1 cellular context compared by ENCODE assay signal in the genomic region with DNA sequence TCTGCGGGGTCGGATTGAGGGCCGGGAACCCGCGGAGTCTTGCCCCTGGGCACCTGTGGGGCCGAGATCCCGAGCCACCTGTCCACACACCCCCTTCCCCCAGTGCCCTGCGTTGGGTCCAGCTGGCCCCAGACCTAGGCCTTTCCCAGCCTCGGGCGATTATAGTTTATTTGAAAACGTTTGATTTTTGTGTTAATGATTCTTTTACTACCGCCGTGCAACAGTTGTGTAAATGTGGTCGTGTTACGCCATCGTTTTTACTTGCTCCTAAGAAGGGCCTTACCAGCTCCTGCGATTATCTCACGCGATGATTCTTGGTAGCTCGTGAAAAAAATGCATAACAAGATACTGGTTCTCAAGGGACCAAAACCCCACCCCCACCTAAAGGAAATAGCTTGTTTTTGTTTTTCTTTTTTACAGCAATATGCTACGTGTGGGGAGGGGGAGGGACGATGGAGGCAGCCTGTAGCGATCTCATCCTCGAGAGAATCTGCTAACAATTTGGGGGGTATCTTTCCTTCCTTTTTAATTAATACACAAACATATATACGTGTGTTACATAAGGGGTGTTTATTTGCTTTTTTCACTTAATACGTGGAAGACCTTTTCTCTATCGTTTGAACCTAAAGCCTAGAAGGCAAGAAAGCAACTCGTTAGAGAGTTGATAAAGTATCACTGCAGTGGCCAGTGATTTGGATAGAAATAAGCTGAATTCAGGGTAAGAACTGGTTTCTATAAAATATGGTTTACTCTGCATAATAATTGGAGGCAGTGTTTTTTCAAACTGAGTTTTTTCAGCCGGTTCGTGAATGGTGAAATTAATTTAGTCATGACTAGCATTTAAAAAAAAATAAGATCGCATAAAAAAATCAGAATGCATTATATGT.
A peak's percentile ranks its signal among the peaks of the same experiment; 100 is the strongest.
TF ChIP-seq lines count a peak whose summit lies in the region.

No MANE protein-coding gene starts in this region.

TF ChIP-seq in HepG2, 621 proteins besides CTCF, POLR2A, EP300 and RAD21 (continued from another document):
- TF ChIP-seq, protein P1, sequence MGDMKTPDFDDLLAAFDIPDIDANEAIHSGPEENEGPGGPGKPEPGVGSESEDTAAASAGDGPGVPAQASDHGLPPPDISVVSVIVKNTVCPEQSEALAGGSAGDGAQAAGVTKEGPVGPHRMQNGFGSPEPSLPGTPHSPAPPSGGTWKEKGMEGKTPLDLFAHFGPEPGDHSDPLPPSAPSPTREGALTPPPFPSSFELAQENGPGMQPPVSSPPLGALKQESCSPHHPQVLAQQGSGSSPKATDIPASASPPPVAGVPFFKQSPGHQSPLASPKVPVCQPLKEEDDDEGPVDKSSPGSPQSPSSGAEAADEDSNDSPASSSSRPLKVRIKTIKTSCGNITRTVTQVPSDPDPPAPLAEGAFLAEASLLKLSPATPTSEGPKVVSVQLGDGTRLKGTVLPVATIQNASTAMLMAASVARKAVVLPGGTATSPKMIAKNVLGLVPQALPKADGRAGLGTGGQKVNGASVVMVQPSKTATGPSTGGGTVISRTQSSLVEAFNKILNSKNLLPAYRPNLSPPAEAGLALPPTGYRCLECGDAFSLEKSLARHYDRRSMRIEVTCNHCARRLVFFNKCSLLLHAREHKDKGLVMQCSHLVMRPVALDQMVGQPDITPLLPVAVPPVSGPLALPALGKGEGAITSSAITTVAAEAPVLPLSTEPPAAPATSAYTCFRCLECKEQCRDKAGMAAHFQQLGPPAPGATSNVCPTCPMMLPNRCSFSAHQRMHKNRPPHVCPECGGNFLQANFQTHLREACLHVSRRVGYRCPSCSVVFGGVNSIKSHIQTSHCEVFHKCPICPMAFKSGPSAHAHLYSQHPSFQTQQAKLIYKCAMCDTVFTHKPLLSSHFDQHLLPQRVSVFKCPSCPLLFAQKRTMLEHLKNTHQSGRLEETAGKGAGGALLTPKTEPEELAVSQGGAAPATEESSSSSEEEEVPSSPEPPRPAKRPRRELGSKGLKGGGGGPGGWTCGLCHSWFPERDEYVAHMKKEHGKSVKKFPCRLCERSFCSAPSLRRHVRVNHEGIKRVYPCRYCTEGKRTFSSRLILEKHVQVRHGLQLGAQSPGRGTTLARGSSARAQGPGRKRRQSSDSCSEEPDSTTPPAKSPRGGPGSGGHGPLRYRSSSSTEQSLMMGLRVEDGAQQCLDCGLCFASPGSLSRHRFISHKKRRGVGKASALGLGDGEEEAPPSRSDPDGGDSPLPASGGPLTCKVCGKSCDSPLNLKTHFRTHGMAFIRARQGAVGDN (CRISPR knock-in tag; IDR thresholded peaks at IDR 0.05) = 0 out of 2 replicates have a peak, but pooled peaks have one; percentile 5
- TF ChIP-seq, protein P2, sequence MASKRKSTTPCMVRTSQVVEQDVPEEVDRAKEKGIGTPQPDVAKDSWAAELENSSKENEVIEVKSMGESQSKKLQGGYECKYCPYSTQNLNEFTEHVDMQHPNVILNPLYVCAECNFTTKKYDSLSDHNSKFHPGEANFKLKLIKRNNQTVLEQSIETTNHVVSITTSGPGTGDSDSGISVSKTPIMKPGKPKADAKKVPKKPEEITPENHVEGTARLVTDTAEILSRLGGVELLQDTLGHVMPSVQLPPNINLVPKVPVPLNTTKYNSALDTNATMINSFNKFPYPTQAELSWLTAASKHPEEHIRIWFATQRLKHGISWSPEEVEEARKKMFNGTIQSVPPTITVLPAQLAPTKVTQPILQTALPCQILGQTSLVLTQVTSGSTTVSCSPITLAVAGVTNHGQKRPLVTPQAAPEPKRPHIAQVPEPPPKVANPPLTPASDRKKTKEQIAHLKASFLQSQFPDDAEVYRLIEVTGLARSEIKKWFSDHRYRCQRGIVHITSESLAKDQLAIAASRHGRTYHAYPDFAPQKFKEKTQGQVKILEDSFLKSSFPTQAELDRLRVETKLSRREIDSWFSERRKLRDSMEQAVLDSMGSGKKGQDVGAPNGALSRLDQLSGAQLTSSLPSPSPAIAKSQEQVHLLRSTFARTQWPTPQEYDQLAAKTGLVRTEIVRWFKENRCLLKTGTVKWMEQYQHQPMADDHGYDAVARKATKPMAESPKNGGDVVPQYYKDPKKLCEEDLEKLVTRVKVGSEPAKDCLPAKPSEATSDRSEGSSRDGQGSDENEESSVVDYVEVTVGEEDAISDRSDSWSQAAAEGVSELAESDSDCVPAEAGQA (IDR thresholded peaks at IDR 0.05; ENCODE audit: low read depth) = no peak
- TF ChIP-seq, protein P2 (CRISPR knock-in tag; IDR thresholded peaks at IDR 0.05; ENCODE audit: borderline replicate concordance) = no peak
- 0 out of 2 replicates have a peak, but pooled peaks have one; percentile 5 for TF ChIP-seq ELF3 (CRISPR knock-in tag; IDR thresholded peaks at IDR 0.05)
- TF ChIP-seq ISX (CRISPR knock-in tag; conservative IDR thresholded peaks at IDR 0.05) = no peak
- TF ChIP-seq, protein P3, sequence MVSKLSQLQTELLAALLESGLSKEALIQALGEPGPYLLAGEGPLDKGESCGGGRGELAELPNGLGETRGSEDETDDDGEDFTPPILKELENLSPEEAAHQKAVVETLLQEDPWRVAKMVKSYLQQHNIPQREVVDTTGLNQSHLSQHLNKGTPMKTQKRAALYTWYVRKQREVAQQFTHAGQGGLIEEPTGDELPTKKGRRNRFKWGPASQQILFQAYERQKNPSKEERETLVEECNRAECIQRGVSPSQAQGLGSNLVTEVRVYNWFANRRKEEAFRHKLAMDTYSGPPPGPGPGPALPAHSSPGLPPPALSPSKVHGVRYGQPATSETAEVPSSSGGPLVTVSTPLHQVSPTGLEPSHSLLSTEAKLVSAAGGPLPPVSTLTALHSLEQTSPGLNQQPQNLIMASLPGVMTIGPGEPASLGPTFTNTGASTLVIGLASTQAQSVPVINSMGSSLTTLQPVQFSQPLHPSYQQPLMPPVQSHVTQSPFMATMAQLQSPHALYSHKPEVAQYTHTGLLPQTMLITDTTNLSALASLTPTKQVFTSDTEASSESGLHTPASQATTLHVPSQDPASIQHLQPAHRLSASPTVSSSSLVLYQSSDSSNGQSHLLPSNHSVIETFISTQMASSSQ (IDR thresholded peaks at IDR 0.05; ENCODE audit: low read depth) = no peak
- TF ChIP-seq, protein P3 (CRISPR knock-in tag; IDR thresholded peaks at IDR 0.05; ENCODE audit: borderline replicate concordance) = no peak
